In genomic region chr6:55668625-55669024, GRCh38 we compare ENCODE assay signal across 19 cellular contexts.
DNase-seq lines count a peak whose midpoint lies in the region; ATAC-seq and TF ChIP-seq lines count a peak whose summit lies in the region.
"Had no signal": no experiment of that assay in that cellular context is flagged by ENCODE, and none has a peak within 500 bp of the region (broad histone marks: within the 10 kb centered on the region; RNA-seq: fewer than 3 reads in every experiment).

No MANE protein-coding gene starts in this region.

- WGBS in sigmoid colon, 2 donors, result 58 to 75% methylated on average over 4 of the region's 4 CpGs

- H3K9me3 Mint-ChIP-seq in CD8-positive, alpha-beta T cell, result peaks cover 6% of the 10 kb centered on the region

- DNase-seq in amniotic epithelial cell (ENCODE audit: low read depth), result peak; percentile 23
- DNase-seq in fibroblast of the aortic adventitia (ENCODE audit: low read depth), result peak; percentile 69
- DNase-seq in myocyte (ENCODE audit: low read depth), result peak; percentile 3
- DNase-seq in CD8-positive, alpha-beta T cell, result no peak
- DNase-seq in sigmoid colon, result no peak
- no peak for DNase-seq in HK-2 (ENCODE audit: unreplicated experiment)
- DNase-seq: activated CD4-positive, alpha-beta T cell treated with anti-CD3 and anti-CD28 coated beads for 1 hour; activated T-cell treated with anti-CD3 and anti-CD28 coated beads, Interleukin-2, amount 50 U/mL, for 1 hour; adrenal gland; effector memory CD4-positive, alpha-beta T cell; hippocampal formation; NCI-H1092 treated with DMSO at 0.1 percent for 48 hours; NCI-H345; Peyer's patch had no signal

- H3K27ac ChIP-seq in ACC112 (ENCODE audit: low read depth, low read length) (no peak overlapping the region), sigmoid colon (peak overlapping the region in 1 of 4 donors; percentile 38)
- H3K27ac ChIP-seq in CD8-positive, alpha-beta T cell (ENCODE audit: low read depth, low read length), result no peak overlapping the region
- H3K27ac ChIP-seq: A549, adrenal gland, neutrophil had no signal

- H3K27me3 ChIP-seq in ACC112 (ENCODE audit: insufficient read depth, low read length) (no peaks in the 10 kb centered on the region), sigmoid colon (peaks cover 0 to 3% (median 0%) of the 10 kb centered on the region in 3 donors)
- H3K27me3 ChIP-seq in CD8-positive, alpha-beta T cell (ENCODE audit: insufficient read depth, low read length), result no peaks in the 10 kb centered on the region
- H3K27me3 ChIP-seq: adrenal gland, neutrophil, Peyer's patch had no signal

- no peaks in the 10 kb centered on the region for H3K79me2 ChIP-seq in ACC112 (ENCODE audit: control insufficient read depth, insufficient read depth, low read length, unreplicated experiment)

- TF ChIP-seq CTCF in fibroblast of the aortic adventitia (IDR thresholded peaks at IDR 0.05; ENCODE audit: insufficient read depth, low read length), result peak; percentile 25
- no peak for TF ChIP-seq CTCF in CD8-positive, alpha-beta T cell (IDR thresholded peaks at IDR 0.05)
- TF ChIP-seq CTCF in sigmoid colon (IDR thresholded peaks at IDR 0.05), result no peak

- H3K36me3 ChIP-seq in ACC112 (ENCODE audit: insufficient read depth, low read length), result no peaks in the 10 kb centered on the region
- H3K36me3 ChIP-seq in CD8-positive, alpha-beta T cell (ENCODE audit: insufficient read depth, low read length), result no peaks in the 10 kb centered on the region
- no peaks in the 10 kb centered on the region for H3K36me3 ChIP-seq in sigmoid colon
- H3K36me3 ChIP-seq: adrenal gland, neutrophil, Peyer's patch had no signal

- H3K9me3 ChIP-seq in CD8-positive, alpha-beta T cell (ENCODE audit: low read length), result no peaks in the 10 kb centered on the region
- peaks cover 0 to 5% (median 0%) of the 10 kb centered on the region in 4 donors for H3K9me3 ChIP-seq in sigmoid colon
- H3K9me3 ChIP-seq: A549, adrenal gland, neutrophil, Peyer's patch had no signal

- no peak overlapping the region for H3K4me3 Mint-ChIP-seq in CD8-positive, alpha-beta T cell
- H3K4me3 Mint-ChIP-seq: T-helper 1 cell treated with Interleukin-12 subunit alpha and Interleukin-12 subunit beta and Interleukin-4 antibody, amounts not matched to agents 30 μg/mL and 1 μg/mL, for 36 hours had no signal

- peaks cover 9% of the 10 kb centered on the region for H3K4me1 ChIP-seq in ACC112 (ENCODE audit: control insufficient read depth, insufficient read depth, low read length, unreplicated experiment)
- no peaks in the 10 kb centered on the region for H3K4me1 ChIP-seq in CD8-positive, alpha-beta T cell (ENCODE audit: insufficient read depth, low read length)
- H3K4me1 ChIP-seq in sigmoid colon, result peaks cover 0 to 12% (median 5%) of the 10 kb centered on the region in 4 donors
- H3K4me1 ChIP-seq: A549, adrenal gland, Peyer's patch had no signal

- no peak for ATAC-seq in CD8-positive, alpha-beta T cell
- ATAC-seq in GM21390 (IDR thresholded peaks at IDR 0.05; ENCODE audit: unreplicated experiment), result no peak
- ATAC-seq: A549 had no signal

- POLR2A ChIA-PET in CD8-positive, alpha-beta T cell (lab: Charles Lee), result no interaction called here

- H3K27ac Mint-ChIP-seq in CD8-positive, alpha-beta T cell, result no peak overlapping the region
- H3K27ac Mint-ChIP-seq: T-helper 1 cell treated with Interleukin-12 subunit alpha and Interleukin-12 subunit beta and Interleukin-4 antibody, amounts not matched to agents 30 μg/mL and 1 μg/mL, for 36 hours had no signal

- no peak overlapping the region for H3K4me3 ChIP-seq in ACC112 (ENCODE audit: low read depth, low read length)
- no peak overlapping the region for H3K4me3 ChIP-seq in fibroblast of the aortic adventitia (ENCODE audit: low read depth, low read length)
- H3K4me3 ChIP-seq in CD8-positive, alpha-beta T cell (ENCODE audit: low read depth, low read length), result no peak overlapping the region
- H3K4me3 ChIP-seq in sigmoid colon, result no peak overlapping the region
- H3K4me3 ChIP-seq: A549, adrenal gland, Peyer's patch had no signal

- TF ChIP-seq EP300 in sigmoid colon (IDR thresholded peaks at IDR 0.05), result no peak

- no peak for TF ChIP-seq POLR2A in sigmoid colon (IDR thresholded peaks at IDR 0.05)

- CTCF ChIA-PET in CD8-positive, alpha-beta T cell (lab: Charles Lee), result no interaction called here

- intact Hi-C loops in CD8-positive, alpha-beta T cell (cut with DNase I, micrococcal nuclease), result no loop called here
- intact Hi-C loops in sigmoid colon (cut with DNase I), result no loop called here

- no peaks in the 10 kb centered on the region for H3K36me3 Mint-ChIP-seq in CD8-positive, alpha-beta T cell

- peak overlapping the region; percentile 88 for H2AFZ ChIP-seq in ACC112 (ENCODE audit: low read length, unreplicated experiment)

- H3K27me3 Mint-ChIP-seq in CD8-positive, alpha-beta T cell (ENCODE audit: low read depth), result no peaks in the 10 kb centered on the region

- H3K4me1 Mint-ChIP-seq in CD8-positive, alpha-beta T cell (ENCODE audit: low read depth), result no peaks in the 10 kb centered on the region

Comparison
In these comparisons a context has a peak if more than half of its experiments do, and no peak if none do; other contexts are left out.
1. DNase-seq: peak in amniotic epithelial cell (single experiment), fibroblast of the aortic adventitia (single experiment) and myocyte (single experiment); none in CD8-positive, alpha-beta T cell (0 of 7), sigmoid colon (single experiment) and HK-2 (single experiment).